In genomic region chr6:33995046-33995872, GRCh38 we compare ENCODE assay signal across 12 cellular contexts.
DNase-seq lines count a peak whose midpoint lies in the region; ATAC-seq, FAIRE-seq and TF ChIP-seq lines count a peak whose summit lies in the region.
"Had no signal": no experiment of that assay in that cellular context is flagged by ENCODE, and none has a peak within 500 bp of the region (broad histone marks: within the 10 kb centered on the region; RNA-seq: fewer than 3 reads in every experiment).

No MANE protein-coding gene starts in this region.

- TF ChIP-seq POLR2A in breast epithelium (IDR thresholded peaks at IDR 0.05) (no peak), GM12891 (IDR thresholded peaks at IDR 0.05; ENCODE audit: low read depth, low read length) (no peak)

- no peaks in the 10 kb centered on the region for H3K79me2 ChIP-seq in mammary epithelial cell (ENCODE audit: insufficient read depth, low read length)

- H3K4me1 Mint-ChIP-seq in type B pancreatic cell (ENCODE audit: unreplicated experiment): peaks cover 20% of the 10 kb centered on the region
- no peaks in the 10 kb centered on the region for H3K4me1 Mint-ChIP-seq in activated CD8-positive, alpha-beta memory T cell treated with anti-CD3 and anti-CD28 coated beads, Interleukin-2, amount 10 ng/mL, durations not matched to agents 7 days and 5 days
- H3K4me1 Mint-ChIP-seq: activated naive CD8-positive, alpha-beta T cell treated with anti-CD3 and anti-CD28 coated beads, Interleukin-2, amount 50 U/mL, for 24 hours had no signal

- no peak for ATAC-seq in activated CD8-positive, alpha-beta memory T cell treated with anti-CD3 and anti-CD28 coated beads, Interleukin-2, amount 10 ng/mL, durations not matched to agents 7 days and 5 days
- ATAC-seq: activated naive CD8-positive, alpha-beta T cell treated with anti-CD3 and anti-CD28 coated beads, Interleukin-2, amount 50 U/mL, for 24 hours; stimulated activated naive CD8-positive, alpha-beta T cell treated with anti-CD3 and anti-CD28 coated beads, Interleukin-15, Interleukin-2, amounts not matched to agents 100 U/mL and 50 U/mL, for 24 hours had no signal

- H3K4me3 Mint-ChIP-seq in type B pancreatic cell: no peak overlapping the region
- H3K4me3 Mint-ChIP-seq in activated CD8-positive, alpha-beta memory T cell treated with anti-CD3 and anti-CD28 coated beads, Interleukin-2, amount 10 ng/mL, durations not matched to agents 7 days and 5 days: no peak overlapping the region
- H3K4me3 Mint-ChIP-seq: activated naive CD8-positive, alpha-beta T cell treated with anti-CD3 and anti-CD28 coated beads, Interleukin-2, amount 50 U/mL, for 24 hours had no signal

- H3K27ac ChIP-seq in breast epithelium: peak overlapping the region; percentile 10 to 43
- no peak overlapping the region for H3K27ac ChIP-seq in mammary epithelial cell (ENCODE audit: insufficient read depth, low read depth, low read length)
- H3K27ac ChIP-seq in kidney (ENCODE audit: low read depth in 2 of 2, low read length in 2 of 2): no peak overlapping the region

- H3K9me3 ChIP-seq in breast epithelium (no peaks in the 10 kb centered on the region), mammary epithelial cell (replicated peaks; ENCODE audit: insufficient read depth, low read length) (no peaks in the 10 kb centered on the region), kidney (ENCODE audit: control insufficient read depth in 1 of 2, low read length in 2 of 2) (peaks cover 0 to 4% of the 10 kb centered on the region in 2 donors)

- in situ Hi-C loops in mammary epithelial cell (cut with MboI; ENCODE audit: low sequenced_read_pairs in 2 of 2): no loop called here

- H3K4me1 ChIP-seq in breast epithelium: no peaks in the 10 kb centered on the region
- no peaks in the 10 kb centered on the region for H3K4me1 ChIP-seq in mammary epithelial cell (ENCODE audit: insufficient read depth, low read length)
- no peaks in the 10 kb centered on the region for H3K4me1 ChIP-seq in kidney (ENCODE audit: control insufficient read depth in 1 of 2, insufficient read depth in 1 of 2, low read depth in 1 of 2, low read length in 2 of 2)

- no peak overlapping the region for H3K4me2 ChIP-seq in mammary epithelial cell (ENCODE audit: insufficient read depth, low read depth, low read length)

- 39% methylated on average over 9 of the region's 11 CpGs for WGBS in mammary epithelial cell (ENCODE audit: low coverage, missing lambda C conversion rate)

- no peak overlapping the region for H3K27ac Mint-ChIP-seq in type B pancreatic cell
- H3K27ac Mint-ChIP-seq in activated CD8-positive, alpha-beta memory T cell treated with anti-CD3 and anti-CD28 coated beads, Interleukin-2, amount 10 ng/mL, durations not matched to agents 7 days and 5 days: no peak overlapping the region
- H3K27ac Mint-ChIP-seq: activated naive CD8-positive, alpha-beta T cell treated with anti-CD3 and anti-CD28 coated beads, Interleukin-2, amount 50 U/mL, for 24 hours had no signal

- TF ChIP-seq CTCF in breast epithelium (IDR thresholded peaks at IDR 0.05) (no peak), mammary epithelial cell (conservative IDR thresholded peaks at IDR 0.05 in 1 of 2, IDR thresholded peaks at IDR 0.05 in 1 of 2; ENCODE audit: extremely low read depth in 1 of 2, insufficient read depth in 1 of 2, low read depth in 1 of 2, low read length in 2 of 2) (no peak), kidney (IDR thresholded peaks at IDR 0.05; ENCODE audit: borderline replicate concordance, extremely low read depth, insufficient read depth) (no peak), type B pancreatic cell (conservative IDR thresholded peaks at IDR 0.05) (no peak)

- H3K36me3 Mint-ChIP-seq in type B pancreatic cell: no peaks in the 10 kb centered on the region
- H3K36me3 Mint-ChIP-seq in activated CD8-positive, alpha-beta memory T cell treated with anti-CD3 and anti-CD28 coated beads, Interleukin-2, amount 10 ng/mL, durations not matched to agents 7 days and 5 days: no peaks in the 10 kb centered on the region

- intact Hi-C loops in breast epithelium (cut with DNase I; ENCODE audit: low total_unique reads) (no loop called here), mammary epithelial cell (cut with micrococcal nuclease) (no loop called here), kidney (cut with DNase I) (no loop called here)

- dilution Hi-C loops in mammary epithelial cell (cut with HindIII; ENCODE audit: low sequenced_read_pairs): no loop called here

- H3K4me3 ChIP-seq in breast epithelium: peak overlapping the region in 2 of 3 donors; percentile 22 to 26
- no peak overlapping the region for H3K4me3 ChIP-seq in mammary epithelial cell (replicated peaks in 1 of 3; ENCODE audit: insufficient read depth in 1 of 3, low read depth in 2 of 3, low read length in 3 of 3)
- H3K4me3 ChIP-seq in kidney (ENCODE audit: low read length in 2 of 2): no peak overlapping the region

- H4K20me1 ChIP-seq in mammary epithelial cell (ENCODE audit: insufficient read depth, low read length): no peaks in the 10 kb centered on the region

- CTCF ChIA-PET in mammary epithelial cell (lab: Charles Lee; ENCODE audit: low non-redundant PET): no interaction called here
- CTCF ChIA-PET in activated CD8-positive, alpha-beta memory T cell treated with anti-CD3 and anti-CD28 coated beads, Interleukin-2, amount 10 ng/mL, durations not matched to agents 7 days and 5 days (lab: Charles Lee): no interaction called here

- H3K9me3 Mint-ChIP-seq in type B pancreatic cell: peaks cover 9% of the 10 kb centered on the region
- no peaks in the 10 kb centered on the region for H3K9me3 Mint-ChIP-seq in activated CD8-positive, alpha-beta memory T cell treated with anti-CD3 and anti-CD28 coated beads, Interleukin-2, amount 10 ng/mL, durations not matched to agents 7 days and 5 days (ENCODE audit: low read depth)

- H3K27me3 Mint-ChIP-seq in type B pancreatic cell: peaks cover 8% of the 10 kb centered on the region
- H3K27me3 Mint-ChIP-seq in activated CD8-positive, alpha-beta memory T cell treated with anti-CD3 and anti-CD28 coated beads, Interleukin-2, amount 10 ng/mL, durations not matched to agents 7 days and 5 days: peaks cover 27% of the 10 kb centered on the region

- DNase-seq in breast epithelium (ENCODE audit: low spot score in 2 of 2) (peak in 1 of 2 donors; percentile 50), mammary epithelial cell (no peak), NOMO-1 (lab: John Stamatoyannopoulos, UW; ENCODE audit: unreplicated experiment in 2 of 2) (peak; percentile 43 to 45), kidney (peak; percentile 39), type B pancreatic cell (ENCODE audit: extremely low spot score, unreplicated experiment) (peak; percentile 62), NCI-H2107 (lab: John Stamatoyannopoulos, UW) (no peak), GM12891 (ENCODE audit: insufficient read length, low spot score) (no peak)
- DNase-seq in activated CD8-positive, alpha-beta memory T cell treated with anti-CD3 and anti-CD28 coated beads, Interleukin-2, amount 10 ng/mL, durations not matched to agents 7 days and 5 days: no peak
- DNase-seq: activated naive CD8-positive, alpha-beta T cell treated with anti-CD3 and anti-CD28 coated beads, Interleukin-2, amount 50 U/mL, for 24 hours; NCI-H2171 treated with DMSO at 0.1 percent for 48 hours; stimulated activated naive CD8-positive, alpha-beta T cell treated with anti-CD3 and anti-CD28 coated beads, Interleukin-15, Interleukin-2, amounts not matched to agents 100 U/mL and 50 U/mL, for 24 hours had no signal

- H3K36me3 ChIP-seq in breast epithelium (no peaks in the 10 kb centered on the region), mammary epithelial cell (ENCODE audit: insufficient read depth, low read length) (no peaks in the 10 kb centered on the region), kidney (ENCODE audit: control insufficient read depth in 1 of 2, insufficient read depth in 2 of 2, low read length in 2 of 2) (no peaks in the 10 kb centered on the region)

- H3K27me3 ChIP-seq in breast epithelium (no peaks in the 10 kb centered on the region), mammary epithelial cell (ENCODE audit: insufficient read depth, low read length) (no peaks in the 10 kb centered on the region)

- no peak overlapping the region for H2AFZ ChIP-seq in mammary epithelial cell (ENCODE audit: low read depth, low read length)

- no TSS peak for BruUV-seq in mammary epithelial cell (replicated peaks; lab: Mats Ljungman, UMichigan)

- H3K9ac ChIP-seq in mammary epithelial cell (ENCODE audit: insufficient read depth, low read length) (no peak overlapping the region), kidney (ENCODE audit: low read length in 2 of 2) (no peak overlapping the region)

- no peak for FAIRE-seq in kidney (lab: Jason Lieb, UNC)
- no peak for FAIRE-seq in GM12891 (lab: Jason Lieb, UNC)
- FAIRE-seq: TTC549 had no signal

TF ChIP-seq in GM12891, 5 proteins besides CTCF, POLR2A, EP300 and RAD21:
- TF ChIP-seq PAX5 (IDR thresholded peaks at IDR 0.05; ENCODE audit: insufficient read depth, low read length, severe bottlenecking): no peak
- no peak for TF ChIP-seq TAF1 (IDR thresholded peaks at IDR 0.05; ENCODE audit: low read depth, low read length)
- no peak for TF ChIP-seq SPI1 (IDR thresholded peaks at IDR 0.05; ENCODE audit: low read depth, low read length)
- TF ChIP-seq POLR2AphosphoS5 (IDR thresholded peaks at IDR 0.05; ENCODE audit: low read depth, low read length): no peak
- no peak for TF ChIP-seq POU2F2 (IDR thresholded peaks at IDR 0.05; ENCODE audit: low read depth, low read length)

Comparison
In these comparisons a context has a peak if more than half of its experiments do, and no peak if none do; other contexts are left out.
1. H3K27ac ChIP-seq: peak in breast epithelium (2 of 2); none in mammary epithelial cell (single experiment) and kidney (0 of 2).
2. H3K4me3 ChIP-seq: peak in breast epithelium (2 of 3); none in mammary epithelial cell (0 of 3) and kidney (0 of 2).
3. DNase-seq: peak in NOMO-1 (2 of 2), kidney (single experiment) and type B pancreatic cell (single experiment); none in mammary epithelial cell (single experiment), activated CD8-positive, alpha-beta memory T cell treated with anti-CD3 and anti-CD28 coated beads, Interleukin-2, amount 10 ng/mL, durations not matched to agents 7 days and 5 days (single experiment), NCI-H2107 (single experiment) and GM12891 (single experiment).